35 cellular contexts compared by ENCODE assay signal in the genomic region with DNA sequence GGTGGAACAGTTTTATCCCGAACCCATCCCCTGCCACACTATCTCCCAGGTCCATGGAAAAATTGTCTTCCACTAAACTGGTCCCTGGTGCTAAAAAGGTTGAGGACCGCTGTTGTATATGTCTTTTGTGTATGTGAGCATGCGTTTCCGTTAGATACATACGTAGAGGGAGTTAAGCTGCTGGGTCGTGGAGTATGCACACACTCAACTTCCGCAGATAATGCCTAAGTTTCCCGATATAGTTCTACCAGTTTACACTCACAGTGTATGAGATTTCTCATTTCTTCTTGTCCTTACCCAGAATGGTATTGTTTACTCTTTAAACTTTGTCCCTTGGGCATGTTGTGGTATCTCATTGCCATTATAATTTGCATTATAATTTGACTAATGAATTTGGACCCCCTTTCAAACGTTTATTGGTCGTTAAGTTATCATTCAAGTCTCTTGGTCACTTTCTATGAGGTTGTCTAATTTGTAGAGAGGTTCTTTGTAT.
"Had no signal": no experiment of that assay in that cellular context is flagged by ENCODE, and none has a peak within 500 bp of the region (broad histone marks: within the 10 kb centered on the region; RNA-seq: fewer than 3 reads in every experiment).

No MANE protein-coding gene starts in this region.

- H3K9me3 Mint-ChIP-seq: activated CD4-positive, alpha-beta memory T cell treated with anti-CD3 and anti-CD28 coated beads, Interleukin-2, amount 10 ng/mL, durations not matched to agents 7 days and 5 days; activated CD4-positive, alpha-beta T cell treated with anti-CD3 and anti-CD28 coated beads, Interleukin-2, amount 10 ng/mL, durations not matched to agents 7 days and 5 days; activated naive CD4-positive, alpha-beta T cell treated with anti-CD3 and anti-CD28 coated beads, Interleukin-2, amount 10 ng/mL, durations not matched to agents 7 days and 5 days; activated naive CD8-positive, alpha-beta T cell treated with anti-CD3 and anti-CD28 coated beads, Interleukin-2, amount 10 ng/mL, durations not matched to agents 7 days and 5 days; activated T-cell treated with anti-CD3 and anti-CD28 coated beads, Interleukin-2, amount 50 U/mL, for 24 hours; mesothelial cell of epicardium; naive B cell; stimulated activated effector memory CD8-positive, alpha-beta T cell treated with anti-CD3 and anti-CD28 coated beads, Interleukin-12 subunit alpha, Interleukin-12 subunit beta, amount 100 ng/mL, for 72 hours; stimulated activated naive CD8-positive, alpha-beta T cell treated with anti-CD3 and anti-CD28 coated beads, Interleukin-15, amount 100 ng/mL, for 72 hours; type B pancreatic cell had no signal

- H3K27me3 Mint-ChIP-seq: activated CD4-positive, alpha-beta T cell treated with anti-CD3 and anti-CD28 coated beads, Interleukin-2, amount 10 ng/mL, durations not matched to agents 7 days and 5 days; activated naive CD8-positive, alpha-beta T cell treated with anti-CD3 and anti-CD28 coated beads, Interleukin-2, amount 10 ng/mL, durations not matched to agents 7 days and 5 days; activated T-cell treated with anti-CD3 and anti-CD28 coated beads, Interleukin-2, amount 50 U/mL, for 24 hours; naive B cell; stimulated activated naive CD8-positive, alpha-beta T cell treated with anti-CD3 and anti-CD28 coated beads, Interleukin-15, amount 100 ng/mL, for 72 hours; type B pancreatic cell had no signal

- FAIRE-seq: endometrium, frontal cortex, keratinocyte, pancreas, small intestine had no signal

- H3K4me2 ChIP-seq: hepatocyte had no signal

- ATAC-seq: left colon; pancreas; sciatic nerve; stimulated activated effector memory CD8-positive, alpha-beta T cell treated with anti-CD3 and anti-CD28 coated beads, Interleukin-12 subunit alpha, Interleukin-12 subunit beta, amount 100 ng/mL, for 72 hours; stimulated activated naive CD8-positive, alpha-beta T cell treated with anti-CD3 and anti-CD28 coated beads, Interleukin-15, amount 100 ng/mL, for 72 hours had no signal

- H3K36me3 ChIP-seq: ascending aorta, cardiac muscle cell, colonic mucosa, pancreas, prostate gland, uterus had no signal

- H3K27ac ChIP-seq: ascending aorta, cardiac muscle cell, epithelial cell of prostate, hepatocyte, pancreas, prostate gland, uterus had no signal

- H3K27me3 ChIP-seq: ascending aorta, colonic mucosa, hepatocyte, pancreas, uterus had no signal

- H3K4me1 ChIP-seq: ascending aorta, colonic mucosa, pancreas, prostate gland, uterus had no signal

- H3K36me3 Mint-ChIP-seq: activated naive CD4-positive, alpha-beta T cell treated with anti-CD3 and anti-CD28 coated beads, Interleukin-2, amount 10 ng/mL, durations not matched to agents 7 days and 5 days; activated naive CD8-positive, alpha-beta T cell treated with anti-CD3 and anti-CD28 coated beads, Interleukin-2, amount 10 ng/mL, durations not matched to agents 7 days and 5 days; brain; mesothelial cell of epicardium; naive B cell; stimulated activated effector memory CD8-positive, alpha-beta T cell treated with anti-CD3 and anti-CD28 coated beads, Interleukin-12 subunit alpha, Interleukin-12 subunit beta, amount 100 ng/mL, for 72 hours; type B pancreatic cell had no signal

- H3K4me3 Mint-ChIP-seq: activated CD4-positive, alpha-beta memory T cell treated with anti-CD3 and anti-CD28 coated beads, Interleukin-2, amount 10 ng/mL, durations not matched to agents 7 days and 5 days; activated CD4-positive, alpha-beta T cell treated with anti-CD3 and anti-CD28 coated beads, Interleukin-2, amount 10 ng/mL, durations not matched to agents 7 days and 5 days; activated naive CD4-positive, alpha-beta T cell treated with anti-CD3 and anti-CD28 coated beads, Interleukin-2, amount 10 ng/mL, durations not matched to agents 7 days and 5 days; activated naive CD8-positive, alpha-beta T cell treated with anti-CD3 and anti-CD28 coated beads, Interleukin-2, amount 10 ng/mL, durations not matched to agents 7 days and 5 days; brain; mesothelial cell of epicardium; nephron progenitor cell; stimulated activated effector memory CD8-positive, alpha-beta T cell treated with anti-CD3 and anti-CD28 coated beads, Interleukin-12 subunit alpha, Interleukin-12 subunit beta, amount 100 ng/mL, for 72 hours; type B pancreatic cell had no signal

- H3K27ac Mint-ChIP-seq: activated CD4-positive, alpha-beta memory T cell treated with anti-CD3 and anti-CD28 coated beads, Interleukin-2, amount 10 ng/mL, durations not matched to agents 7 days and 5 days; activated naive CD4-positive, alpha-beta T cell treated with anti-CD3 and anti-CD28 coated beads, Interleukin-2, amount 10 ng/mL, durations not matched to agents 7 days and 5 days; brain; nephron progenitor cell; type B pancreatic cell had no signal

- DNase-seq: activated CD4-positive, alpha-beta memory T cell treated with anti-CD3 and anti-CD28 coated beads, Interleukin-2, amount 10 ng/mL, durations not matched to agents 7 days and 5 days; activated CD4-positive, alpha-beta T cell treated with anti-CD3 and anti-CD28 coated beads for 1 hour; activated CD4-positive, alpha-beta T cell treated with anti-CD3 and anti-CD28 coated beads, Interleukin-2, amount 10 ng/mL, durations not matched to agents 7 days and 5 days; activated CD8-positive, alpha-beta memory T cell treated with anti-CD3 and anti-CD28 coated beads, Interleukin-2, amount 50 U/mL, for 48 hours; activated gamma-delta T cell; activated naive CD4-positive, alpha-beta T cell treated with anti-CD3 and anti-CD28 coated beads, Interleukin-2, amount 10 ng/mL, durations not matched to agents 7 days and 5 days; activated naive CD8-positive, alpha-beta T cell treated with anti-CD3 and anti-CD28 coated beads, Interleukin-2, amount 10 ng/mL, durations not matched to agents 7 days and 5 days; activated T-cell treated with anti-CD3 and anti-CD28 coated beads, Interleukin-2, amount 50 U/mL, for 24 hours; cerebellar nuclear complex; colonic mucosa; effector CD8-positive, alpha-beta T cell; left colon; mammary epithelial cell; naive B cell; nephron progenitor cell; pancreas; retina; small intestine; stimulated activated CD4-positive, alpha-beta T cell treated with anti-CD3 and anti-CD28 coated beads, Interleukin-4, amount 100 ng/mL, for 24 hours; stimulated activated naive CD8-positive, alpha-beta T cell treated with anti-CD3 and anti-CD28 coated beads, Interleukin-15, amount 100 ng/mL, for 72 hours; substantia nigra; uterus had no signal

- H3K9me3 ChIP-seq: ascending aorta, colonic mucosa, pancreas, prostate gland, uterus had no signal

- H3K79me2 ChIP-seq: hepatocyte had no signal

- H2AFZ ChIP-seq: hepatocyte had no signal

- H3K4me1 Mint-ChIP-seq: brain had no signal

- H3K4me3 ChIP-seq: ascending aorta, cardiac muscle cell, colonic mucosa, hepatocyte, pancreas, prostate gland, uterus had no signal
